11 cellular contexts compared by ENCODE assay signal in genomic region chr6:151763303-151763702, GRCh38. TPM values are rescaled to one million over a fixed set of nuclear protein-coding genes. Genes with fewer than 3 reads are reported as not detected.
DNase-seq lines count a peak whose midpoint lies in the region; ATAC-seq, FAIRE-seq and TF ChIP-seq lines count a peak whose summit lies in the region.
"Had no signal": no experiment of that assay in that cellular context is flagged by ENCODE, and none has a peak within 500 bp of the region (broad histone marks: within the 10 kb centered on the region; RNA-seq: fewer than 3 reads in every experiment).

No MANE protein-coding gene starts in this region.

- H3K36me3 Mint-ChIP-seq in osteocyte (ENCODE audit: unreplicated experiment) = no peaks in the 10 kb centered on the region
- H3K36me3 Mint-ChIP-seq in activated T-cell treated with anti-CD3 and anti-CD28 coated beads, Interleukin-2, amount 50 U/mL, for 72 hours (ENCODE audit: insufficient read depth in 2 of 2) = no peaks in the 10 kb centered on the region
- H3K36me3 Mint-ChIP-seq in activated naive CD8-positive, alpha-beta T cell treated with anti-CD3 and anti-CD28 coated beads for 36 hours = peaks cover 3% of the 10 kb centered on the region

- in situ Hi-C loops in transverse colon (cut with MboI; ENCODE audit: low pct_ligation_motif_present in 1 of 4, low pct_unique_long_range_greater_than_20kb in 1 of 4, low sequenced_read_pairs in 3 of 4) = loop anchor here in 1 of 4 donors (10.0 kb wide), 1 partner anchor 361 kb away; no protein-coding TSS in a partner anchor

- H3K4me1 ChIP-seq in heart left ventricle (peaks cover 0 to 12% (median 2%) of the 10 kb centered on the region in 12 donors), small intestine (ENCODE audit: control insufficient read depth in 2 of 2, insufficient read depth in 1 of 2, low read depth in 1 of 2, low read length in 1 of 2) (no peaks in the 10 kb centered on the region), transverse colon (peaks cover 0 to 4% (median 0%) of the 10 kb centered on the region in 4 donors)
- H3K4me1 ChIP-seq: parathyroid adenoma had no signal

- TF ChIP-seq EP300 in transverse colon (IDR thresholded peaks at IDR 0.05; ENCODE audit: low read depth) = no peak

- DNase-seq in WERI-Rb-1 (peak; percentile 7), heart left ventricle (no peak), small intestine (peak; percentile 1), osteocyte (ENCODE audit: extremely low spot score, unreplicated experiment) (no peak), transverse colon (no peak)
- no peak for DNase-seq in activated T-cell treated with anti-CD3 and anti-CD28 coated beads, Interleukin-2, amount 50 U/mL, for 72 hours
- DNase-seq in activated naive CD8-positive, alpha-beta T cell treated with anti-CD3 and anti-CD28 coated beads for 36 hours = no peak
- DNase-seq: activated CD4-positive, alpha-beta T cell treated with anti-CD3 and anti-CD28 coated beads for 1 hour; NCI-H510A treated with DMSO at 0.1 percent for 48 hours had no signal

- no peak overlapping the region for H3K27ac ChIP-seq in WERI-Rb-1
- H3K27ac ChIP-seq in heart left ventricle = peak overlapping the region in 10 of 12 donors; percentile 32 to 81 (median 54)
- H3K27ac ChIP-seq in small intestine (ENCODE audit: low read depth in 1 of 2, low read length in 1 of 2) = no peak overlapping the region
- peak overlapping the region in 1 of 4 donors; percentile 7 for H3K27ac ChIP-seq in transverse colon

- H3K36me3 ChIP-seq in WERI-Rb-1 (no peaks in the 10 kb centered on the region), heart left ventricle (no peaks in the 10 kb centered on the region), small intestine (ENCODE audit: control insufficient read depth in 2 of 2, insufficient read depth in 2 of 2, low read length in 2 of 2) (no peaks in the 10 kb centered on the region), transverse colon (no peaks in the 10 kb centered on the region)

- peak; percentile 10 to 58 (median 50) for ATAC-seq in heart left ventricle
- ATAC-seq in activated T-cell treated with anti-CD3 and anti-CD28 coated beads, Interleukin-2, amount 50 U/mL, for 72 hours (replicated peaks in 1 of 2) = no peak

- H3K9me3 ChIP-seq in WERI-Rb-1 (ENCODE audit: severe bottlenecking) = no peaks in the 10 kb centered on the region
- no peaks in the 10 kb centered on the region for H3K9me3 ChIP-seq in heart left ventricle
- H3K9me3 ChIP-seq in small intestine (ENCODE audit: control insufficient read depth, low read depth) = no peaks in the 10 kb centered on the region
- H3K9me3 ChIP-seq in transverse colon = no peaks in the 10 kb centered on the region

- H3K9me3 Mint-ChIP-seq in osteocyte (ENCODE audit: unreplicated experiment) = no peaks in the 10 kb centered on the region
- no peaks in the 10 kb centered on the region for H3K9me3 Mint-ChIP-seq in activated T-cell treated with anti-CD3 and anti-CD28 coated beads, Interleukin-2, amount 50 U/mL, for 72 hours
- H3K9me3 Mint-ChIP-seq in activated naive CD8-positive, alpha-beta T cell treated with anti-CD3 and anti-CD28 coated beads for 36 hours = peaks cover 2% of the 10 kb centered on the region

- TF ChIP-seq CTCF in GM12873 (IDR thresholded peaks at IDR 0.05; ENCODE audit: insufficient read depth, low read depth, low read length, missing control alignments) (peak; percentile 28), WERI-Rb-1 (IDR thresholded peaks at IDR 0.05; ENCODE audit: low read depth, low read length) (peak; percentile 12; the same call in 1 of the 2 replicates), heart left ventricle (IDR thresholded peaks at IDR 0.05) (peak in 7 of 12 donors; percentile 10 to 41 (median 33)), osteocyte (IDR thresholded peaks at IDR 0.05) (no peak), transverse colon (IDR thresholded peaks at IDR 0.05) (peak in 1 of 5 experiments; percentile 16)

- H3K4me1 Mint-ChIP-seq in osteocyte (ENCODE audit: unreplicated experiment) = peaks cover 21% of the 10 kb centered on the region
- H3K4me1 Mint-ChIP-seq in activated T-cell treated with anti-CD3 and anti-CD28 coated beads, Interleukin-2, amount 50 U/mL, for 72 hours (ENCODE audit: low read depth) = peaks cover 24% of the 10 kb centered on the region
- H3K4me1 Mint-ChIP-seq in activated naive CD8-positive, alpha-beta T cell treated with anti-CD3 and anti-CD28 coated beads for 36 hours = peaks cover 16% of the 10 kb centered on the region

- FAIRE-seq in small intestine (lab: Jason Lieb, UNC) = no peak

- H3K27me3 ChIP-seq in WERI-Rb-1 (ENCODE audit: insufficient read depth, low read depth, severe bottlenecking) = no peaks in the 10 kb centered on the region
- H3K27me3 ChIP-seq in heart left ventricle = no peaks in the 10 kb centered on the region
- no peaks in the 10 kb centered on the region for H3K27me3 ChIP-seq in small intestine (ENCODE audit: control insufficient read depth in 2 of 2, insufficient read depth in 2 of 2, low read length in 2 of 2)
- H3K27me3 ChIP-seq in transverse colon = no peaks in the 10 kb centered on the region

- H3K4me3 ChIP-seq in WERI-Rb-1 (ENCODE audit: low read depth, low read length) (no peak overlapping the region), heart left ventricle (peak overlapping the region in 11 of 12 donors; percentile 3 to 60 (median 45)), small intestine (ENCODE audit: low read depth in 1 of 2, low read length in 2 of 2) (no peak overlapping the region), transverse colon (no peak overlapping the region)

- WGBS in heart left ventricle, 4 donors = 61 to 77% (median 69%) methylated on average over 9 of the region's 9 CpGs
- WGBS in small intestine, 3 donors = 57 to 71% (median 67%) methylated on average over 9 of the region's 9 CpGs
- 78 to 81% methylated on average over 8 to 9 of the region's 9 CpGs for WGBS in transverse colon (ENCODE audit: low coverage in 1 of 2), 2 donors

- intact Hi-C loops in heart left ventricle (cut with DNase I) = loop anchor here in 6 of 10 donors (5.0 to 10.0 kb wide), 2 partner anchors 501 to 509 kb away; no protein-coding TSS in a partner anchor
- intact Hi-C loops in transverse colon (cut with DNase I; ENCODE audit: low total_unique reads) = no loop called here

- H3K4me3 Mint-ChIP-seq in osteocyte (ENCODE audit: unreplicated experiment) = no peak overlapping the region
- no peak overlapping the region for H3K4me3 Mint-ChIP-seq in activated T-cell treated with anti-CD3 and anti-CD28 coated beads, Interleukin-2, amount 50 U/mL, for 72 hours
- no peak overlapping the region for H3K4me3 Mint-ChIP-seq in activated naive CD8-positive, alpha-beta T cell treated with anti-CD3 and anti-CD28 coated beads for 36 hours

- no peak overlapping the region for H3K27ac Mint-ChIP-seq in osteocyte (ENCODE audit: unreplicated experiment)
- H3K27ac Mint-ChIP-seq in activated T-cell treated with anti-CD3 and anti-CD28 coated beads, Interleukin-2, amount 50 U/mL, for 72 hours = no peak overlapping the region
- H3K27ac Mint-ChIP-seq in activated naive CD8-positive, alpha-beta T cell treated with anti-CD3 and anti-CD28 coated beads for 36 hours = no peak overlapping the region

- peaks cover 30% of the 10 kb centered on the region for H3K27me3 Mint-ChIP-seq in osteocyte (ENCODE audit: unreplicated experiment)
- H3K27me3 Mint-ChIP-seq in activated T-cell treated with anti-CD3 and anti-CD28 coated beads, Interleukin-2, amount 50 U/mL, for 72 hours (ENCODE audit: low read depth) = peaks cover 7% of the 10 kb centered on the region
- H3K27me3 Mint-ChIP-seq in activated naive CD8-positive, alpha-beta T cell treated with anti-CD3 and anti-CD28 coated beads for 36 hours = peaks cover 13% of the 10 kb centered on the region

- no peak for TF ChIP-seq POLR2A in heart left ventricle (IDR thresholded peaks at IDR 0.05)
- no peak for TF ChIP-seq POLR2A in transverse colon (IDR thresholded peaks at IDR 0.05)

RNA-seq across cellular contexts. Expression of gene ESR1, which starts 44.2 kb away (rescaled TPM):
- total RNA-seq in heart left ventricle (1 to 10 TPM in 5 of 9 donors, under 1 TPM in 4; 0.38 to 3.5 (median 1.5) TPM), osteocyte (not detected in 2 replicates), transverse colon (under 1 TPM in 3 of 4 donors, not detected in 1; 0.37 to 0.48 (median 0.41) TPM)
- polyA plus RNA-seq in heart left ventricle (under 1 TPM; 0.15 to 0.19 TPM), small intestine (under 1 TPM in 1 of 3 donors, not detected in 2; 0.13 TPM)
- total RNA-seq in activated T-cell treated with anti-CD3 and anti-CD28 coated beads, Interleukin-2, amount 50 U/mL, for 72 hours = 1 to 10 TPM in 1 of 2 donors, under 1 TPM in 1; 0.07 to 1.3 TPM
- total RNA-seq in activated naive CD8-positive, alpha-beta T cell treated with anti-CD3 and anti-CD28 coated beads for 36 hours = 1 to 10 TPM in 1 of 2 experiments, under 1 TPM in 1; 0.45 to 1.1 TPM

Comparison
In these comparisons a context has a peak if more than half of its experiments do, and no peak if none do; other contexts are left out.
1. DNase-seq: peak in WERI-Rb-1 (single experiment) and small intestine (single experiment); none in heart left ventricle (0 of 5), osteocyte (single experiment), activated T-cell treated with anti-CD3 and anti-CD28 coated beads, Interleukin-2, amount 50 U/mL, for 72 hours (0 of 2), activated naive CD8-positive, alpha-beta T cell treated with anti-CD3 and anti-CD28 coated beads for 36 hours (single experiment) and transverse colon (single experiment).
2. H3K27ac ChIP-seq: peak in heart left ventricle (10 of 12); none in WERI-Rb-1 (single experiment) and small intestine (0 of 2).
3. H3K4me3 ChIP-seq: peak in heart left ventricle (11 of 12); none in WERI-Rb-1 (single experiment), small intestine (0 of 2) and transverse colon (0 of 4).
4. ATAC-seq: peak in heart left ventricle (4 of 4); none in activated T-cell treated with anti-CD3 and anti-CD28 coated beads, Interleukin-2, amount 50 U/mL, for 72 hours (0 of 2).